ENCODE assay signal across 16 cellular contexts in the genomic region with DNA sequence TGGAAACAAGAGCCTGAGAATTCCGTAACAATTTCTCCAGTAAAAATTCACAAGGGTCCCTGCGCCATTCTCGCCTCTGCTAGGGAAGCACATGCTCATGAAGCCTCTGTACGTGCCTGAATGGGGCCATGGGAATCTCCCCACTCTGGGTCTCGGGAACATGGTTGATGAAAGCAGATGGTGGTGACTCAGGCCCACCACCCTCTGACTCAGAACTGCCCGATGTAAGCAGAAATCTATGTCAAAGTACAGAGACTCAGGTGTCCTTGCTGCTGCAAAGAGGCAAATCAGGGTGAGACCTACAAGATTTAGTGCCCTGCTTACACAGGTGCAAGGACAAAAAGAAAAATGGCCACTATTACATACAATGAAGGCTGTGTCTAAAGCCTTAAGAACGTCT.
DNase-seq lines count a peak whose midpoint lies in the region; ATAC-seq and TF ChIP-seq lines count a peak whose summit lies in the region.
"Had no signal": no experiment of that assay in that cellular context is flagged by ENCODE, and none has a peak within 500 bp of the region (broad histone marks: within the 10 kb centered on the region; RNA-seq: fewer than 3 reads in every experiment).

No MANE protein-coding gene starts in this region.

- DNase-seq in M059J (ENCODE audit: low read depth) (peak; percentile 61), choroid plexus epithelial cell (ENCODE audit: low read depth) (peak; percentile 77), mesothelial cell of epicardium (ENCODE audit: low spot score in 2 of 2, unreplicated experiment in 2 of 2) (no peak), GM19238 (ENCODE audit: insufficient read length, low spot score) (no peak), upper lobe of left lung (no peak), pons (ENCODE audit: low spot score) (no peak)
- DNase-seq: aorta; effector CD8-positive, alpha-beta T cell; heart right ventricle; NCI-H2171; right lobe of liver had no signal

- no peak for TF ChIP-seq POLR2A in upper lobe of left lung (IDR thresholded peaks at IDR 0.05)

- TF ChIP-seq CTCF in choroid plexus epithelial cell (conservative IDR thresholded peaks at IDR 0.05; ENCODE audit: low read depth, low read length) (no peak), mesothelial cell of epicardium (IDR thresholded peaks at IDR 0.05; ENCODE audit: unreplicated experiment) (no peak), upper lobe of left lung (IDR thresholded peaks at IDR 0.05) (no peak)

- ATAC-seq in GM18868 (IDR thresholded peaks at IDR 0.05; ENCODE audit: unreplicated experiment) (peak; percentile 75), HG03025 (IDR thresholded peaks at IDR 0.05; ENCODE audit: low FRiP score, unreplicated experiment) (no peak), upper lobe of left lung (ENCODE audit: low FRiP score in 2 of 2) (no peak)
- ATAC-seq: heart right ventricle, right lobe of liver had no signal

- peaks cover 6% of the 10 kb centered on the region for H3K9me3 Mint-ChIP-seq in mesothelial cell of epicardium

- H3K4me1 Mint-ChIP-seq in mesothelial cell of epicardium, result peaks cover 12% of the 10 kb centered on the region

- no peaks in the 10 kb centered on the region for H3K27me3 Mint-ChIP-seq in mesothelial cell of epicardium (ENCODE audit: low read depth)

- no peaks in the 10 kb centered on the region for H3K9me3 ChIP-seq in upper lobe of left lung
- H3K9me3 ChIP-seq: right lobe of liver had no signal

- H3K4me3 ChIP-seq in choroid plexus epithelial cell (ENCODE audit: low read depth, low read length), result no peak overlapping the region
- no peak overlapping the region for H3K4me3 ChIP-seq in upper lobe of left lung
- H3K4me3 ChIP-seq: heart right ventricle, right lobe of liver had no signal

- peaks cover 8% of the 10 kb centered on the region for H3K36me3 Mint-ChIP-seq in mesothelial cell of epicardium
- H3K36me3 Mint-ChIP-seq: CD14-positive monocyte had no signal

- H3K4me3 Mint-ChIP-seq in mesothelial cell of epicardium, result no peak overlapping the region
- H3K4me3 Mint-ChIP-seq: CD14-positive monocyte, nephron had no signal

- H3K27me3 ChIP-seq in upper lobe of left lung, result no peaks in the 10 kb centered on the region
- H3K27me3 ChIP-seq: heart right ventricle, right lobe of liver had no signal

- H3K36me3 ChIP-seq in upper lobe of left lung, result no peaks in the 10 kb centered on the region
- H3K36me3 ChIP-seq: heart right ventricle, right lobe of liver had no signal

- no peaks in the 10 kb centered on the region for H3K4me1 ChIP-seq in upper lobe of left lung
- H3K4me1 ChIP-seq: right lobe of liver had no signal

- H3K27ac ChIP-seq in upper lobe of left lung, result no peak overlapping the region
- H3K27ac ChIP-seq: heart right ventricle, right lobe of liver, VCaP had no signal

- 80 to 89% methylated on average over 7 of the region's 7 CpGs for WGBS in upper lobe of left lung, 2 donors

- H3K27ac Mint-ChIP-seq in mesothelial cell of epicardium, result peak overlapping the region; percentile 11
- H3K27ac Mint-ChIP-seq: CD14-positive monocyte had no signal

- TF ChIP-seq EP300 in upper lobe of left lung (IDR thresholded peaks at IDR 0.05), result no peak

Comparison
In these comparisons a context has a peak if more than half of its experiments do, and no peak if none do; other contexts are left out.
1. DNase-seq: peak in M059J (single experiment) and choroid plexus epithelial cell (single experiment); none in mesothelial cell of epicardium (0 of 2), GM19238 (single experiment), upper lobe of left lung (0 of 2) and pons (single experiment).